Comparison of ENCODE assay signal across 26 cellular contexts in genomic region chr1:235586992-235587391, GRCh38.
DNase-seq lines count a peak whose midpoint lies in the region; ATAC-seq, FAIRE-seq and TF ChIP-seq lines count a peak whose summit lies in the region.
"Had no signal": no experiment of that assay in that cellular context is flagged by ENCODE, and none has a peak within 500 bp of the region (broad histone marks: within the 10 kb centered on the region; RNA-seq: fewer than 3 reads in every experiment).

No MANE protein-coding gene starts in this region.

- no peaks in the 10 kb centered on the region for H3K36me3 Mint-ChIP-seq in chondrocyte (ENCODE audit: low read depth)
- H3K36me3 Mint-ChIP-seq: CD4-positive, CD25-positive, alpha-beta regulatory T cell had no signal

- no peaks in the 10 kb centered on the region for H3K79me1 ChIP-seq in trophoblast cell (ENCODE audit: low read length)

- no peak overlapping the region for H4K12ac ChIP-seq in trophoblast cell (ENCODE audit: low read depth, low read length)

- H2BK5ac ChIP-seq in trophoblast cell (ENCODE audit: low read depth, low read length, poor library complexity) = no peak overlapping the region

- no peaks in the 10 kb centered on the region for H3K27me3 ChIP-seq in trophoblast cell (ENCODE audit: insufficient read depth, low read length)
- H3K27me3 ChIP-seq in GM23248 (replicated peaks; ENCODE audit: insufficient read depth) = peaks cover 22% of the 10 kb centered on the region; the same call in 1 of the 2 replicates
- H3K27me3 ChIP-seq: SJSA1 had no signal

- H3K9ac ChIP-seq in trophoblast cell (ENCODE audit: low read length) (no peak overlapping the region), GM23248 (no peak overlapping the region)
- H3K9ac ChIP-seq: BLaER1 had no signal

- H2AK5ac ChIP-seq in trophoblast cell (ENCODE audit: low read length) = no peak overlapping the region

- H4K91ac ChIP-seq in trophoblast cell (ENCODE audit: low read depth, low read length) = no peak overlapping the region

- H3K9me3 ChIP-seq in trophoblast cell (ENCODE audit: insufficient read depth, low read depth, low read length) (peaks cover 24% of the 10 kb centered on the region), GM23248 (ENCODE audit: low read depth) (no peaks in the 10 kb centered on the region)
- H3K9me3 ChIP-seq: SJSA1 had no signal

- peak overlapping the region in 1 of 2 donors; percentile 13 for H3K27ac Mint-ChIP-seq in stimulated activated naive CD8-positive, alpha-beta T cell treated with anti-CD3 and anti-CD28 coated beads, Interleukin-15, amount 100 ng/mL, for 72 hours
- H3K27ac Mint-ChIP-seq in chondrocyte (ENCODE audit: unreplicated experiment) = no peak overlapping the region
- H3K27ac Mint-ChIP-seq: CD4-positive, CD25-positive, alpha-beta regulatory T cell had no signal

- H2BK120ac ChIP-seq in trophoblast cell (ENCODE audit: insufficient read depth, low read length, poor library complexity) = no peak overlapping the region

- no peak for FAIRE-seq in frontal cortex (lab: Jason Lieb, UNC)
- FAIRE-seq: A204.1, GM12892, H1 had no signal

- H3K27ac ChIP-seq in trophoblast cell (ENCODE audit: low read depth, low read length) (no peak overlapping the region), GM23248 (no peak overlapping the region)
- H3K27ac ChIP-seq: BLaER1, HL-60, SJSA1 had no signal

- no peak overlapping the region for H4K8ac ChIP-seq in trophoblast cell (ENCODE audit: low read depth, low read length)

- DNase-seq in stimulated activated naive CD8-positive, alpha-beta T cell treated with anti-CD3 and anti-CD28 coated beads, Interleukin-15, amount 100 ng/mL, for 72 hours = no peak
- DNase-seq in stimulated activated naive CD8-positive, alpha-beta T cell treated with anti-CD3 and anti-CD28 coated beads, Interleukin-15, Interleukin-2, amounts not matched to agents 100 U/mL and 50 U/mL, for 24 hours = no peak
- DNase-seq in chondrocyte (ENCODE audit: low spot score) = peak; percentile 44
- no peak for DNase-seq in trophoblast cell
- no peak for DNase-seq in frontal cortex (ENCODE audit: low spot score in 2 of 2)
- no peak for DNase-seq in GM23248
- DNase-seq: CD4-positive, CD25-positive, alpha-beta regulatory T cell; DMS153; DND-41; Kasumi-1; NCI-H1105; NCI-H1436 treated with DMSO at 0.1 percent for 48 hours; NCI-H187 treated with DMSO at 0.1 percent for 48 hours; NCI-H2171 treated with DMSO at 0.1 percent for 48 hours; NCI-H345; NCI-H524; NCI-H774; PC-3; Right ventricle myocardium superior had no signal

- TF ChIP-seq CTCF in chondrocyte (IDR thresholded peaks at IDR 0.05) = no peak

- no peak overlapping the region for H3K14ac ChIP-seq in trophoblast cell (ENCODE audit: low read length)

- no peaks in the 10 kb centered on the region for H3F3A ChIP-seq in GM23248 (ENCODE audit: insufficient read depth)

- H3K27me3 Mint-ChIP-seq in stimulated activated naive CD8-positive, alpha-beta T cell treated with anti-CD3 and anti-CD28 coated beads, Interleukin-15, amount 100 ng/mL, for 72 hours = peaks cover 18% of the 10 kb centered on the region
- H3K27me3 Mint-ChIP-seq in chondrocyte (ENCODE audit: low read depth) = peaks cover 9% of the 10 kb centered on the region

- H3K9me3 Mint-ChIP-seq in stimulated activated naive CD8-positive, alpha-beta T cell treated with anti-CD3 and anti-CD28 coated beads, Interleukin-15, amount 100 ng/mL, for 72 hours = peaks cover 13 to 37% of the 10 kb centered on the region in 2 donors
- no peaks in the 10 kb centered on the region for H3K9me3 Mint-ChIP-seq in chondrocyte (ENCODE audit: low read depth)

- 100% methylated on average over 1 of the region's 2 CpGs for WGBS in trophoblast cell (ENCODE audit: extremely low coverage, insufficient coverage, insufficient read length)
- 58 to 100% methylated on average over 1 to 2 of the region's 2 CpGs for WGBS in GM23248 (ENCODE audit: low coverage in 1 of 2, low lambda C conversion rate in 2 of 2, missing lambda C conversion rate in 2 of 2), 2 experiments

- no peak overlapping the region for H3K18ac ChIP-seq in trophoblast cell (ENCODE audit: low read length)

- H3K9me2 ChIP-seq in GM23248 (ENCODE audit: insufficient read depth) = no peaks in the 10 kb centered on the region

- H2BK12ac ChIP-seq in trophoblast cell (ENCODE audit: low read length) = no peak overlapping the region

- H3K4ac ChIP-seq in trophoblast cell (ENCODE audit: low read depth, low read length) = no peak overlapping the region

- H3K23ac ChIP-seq in trophoblast cell (ENCODE audit: low read length) = no peak overlapping the region

- H3K4me3 ChIP-seq in trophoblast cell (ENCODE audit: low read depth, low read length) (peak overlapping the region; percentile 12), GM23248 (no peak overlapping the region)
- H3K4me3 ChIP-seq: BLaER1, SJSA1 had no signal

- no peaks in the 10 kb centered on the region for H3K4me1 Mint-ChIP-seq in stimulated activated naive CD8-positive, alpha-beta T cell treated with anti-CD3 and anti-CD28 coated beads, Interleukin-15, amount 100 ng/mL, for 72 hours
- peaks cover 2% of the 10 kb centered on the region for H3K4me1 Mint-ChIP-seq in chondrocyte (ENCODE audit: low read depth)
- H3K4me1 Mint-ChIP-seq: CD4-positive, CD25-positive, alpha-beta regulatory T cell had no signal

- H3K36me3 ChIP-seq in trophoblast cell (ENCODE audit: control insufficient read depth in 1 of 2, insufficient read depth in 2 of 2, low read length in 2 of 2) (no peaks in the 10 kb centered on the region), GM23248 (ENCODE audit: low read depth) (no peaks in the 10 kb centered on the region)
- H3K36me3 ChIP-seq: BLaER1, SJSA1 had no signal

- H3K4me1 ChIP-seq in trophoblast cell (ENCODE audit: control insufficient read depth in 1 of 2, insufficient read depth in 2 of 2, low read length in 2 of 2) (no peaks in the 10 kb centered on the region), GM23248 (ENCODE audit: insufficient read depth) (peaks cover 6% of the 10 kb centered on the region; the same call in 1 of the 2 replicates)

- H3K4me3 Mint-ChIP-seq in stimulated activated naive CD8-positive, alpha-beta T cell treated with anti-CD3 and anti-CD28 coated beads, Interleukin-15, amount 100 ng/mL, for 72 hours = no peak overlapping the region
- no peak overlapping the region for H3K4me3 Mint-ChIP-seq in chondrocyte (ENCODE audit: unreplicated experiment)
- H3K4me3 Mint-ChIP-seq: CD4-positive, CD25-positive, alpha-beta regulatory T cell had no signal

- no peak overlapping the region for H3K4me2 ChIP-seq in trophoblast cell (ENCODE audit: low read length)
- H3K4me2 ChIP-seq in GM23248 (ENCODE audit: unreplicated experiment) = no peak overlapping the region
- H3K4me2 ChIP-seq: BLaER1 had no signal

- no peaks in the 10 kb centered on the region for H3K79me2 ChIP-seq in trophoblast cell (ENCODE audit: control insufficient read depth, insufficient read depth, low read length, poor library complexity)
- H3K79me2 ChIP-seq in GM23248 (ENCODE audit: insufficient read depth) = no peaks in the 10 kb centered on the region

- in situ Hi-C loops in GM23248 (cut with MboI) = no loop called here

- H2AFZ ChIP-seq in trophoblast cell (ENCODE audit: insufficient read depth, low read length, poor library complexity) = no peak overlapping the region
- no peak overlapping the region for H2AFZ ChIP-seq in GM23248

- peak; percentile 35 for ATAC-seq in stimulated activated naive CD8-positive, alpha-beta T cell treated with anti-CD3 and anti-CD28 coated beads, Interleukin-15, amount 100 ng/mL, for 72 hours
- ATAC-seq in stimulated activated naive CD8-positive, alpha-beta T cell treated with anti-CD3 and anti-CD28 coated beads, Interleukin-15, Interleukin-2, amounts not matched to agents 100 U/mL and 50 U/mL, for 24 hours = no peak
- no peak for ATAC-seq in GM19035 (IDR thresholded peaks at IDR 0.05; ENCODE audit: unreplicated experiment)
- ATAC-seq: PC-3 had no signal

- H4K20me1 ChIP-seq in GM23248 (ENCODE audit: insufficient read depth) = no peaks in the 10 kb centered on the region
- H4K20me1 ChIP-seq: BLaER1 had no signal
